In the genomic region with DNA sequence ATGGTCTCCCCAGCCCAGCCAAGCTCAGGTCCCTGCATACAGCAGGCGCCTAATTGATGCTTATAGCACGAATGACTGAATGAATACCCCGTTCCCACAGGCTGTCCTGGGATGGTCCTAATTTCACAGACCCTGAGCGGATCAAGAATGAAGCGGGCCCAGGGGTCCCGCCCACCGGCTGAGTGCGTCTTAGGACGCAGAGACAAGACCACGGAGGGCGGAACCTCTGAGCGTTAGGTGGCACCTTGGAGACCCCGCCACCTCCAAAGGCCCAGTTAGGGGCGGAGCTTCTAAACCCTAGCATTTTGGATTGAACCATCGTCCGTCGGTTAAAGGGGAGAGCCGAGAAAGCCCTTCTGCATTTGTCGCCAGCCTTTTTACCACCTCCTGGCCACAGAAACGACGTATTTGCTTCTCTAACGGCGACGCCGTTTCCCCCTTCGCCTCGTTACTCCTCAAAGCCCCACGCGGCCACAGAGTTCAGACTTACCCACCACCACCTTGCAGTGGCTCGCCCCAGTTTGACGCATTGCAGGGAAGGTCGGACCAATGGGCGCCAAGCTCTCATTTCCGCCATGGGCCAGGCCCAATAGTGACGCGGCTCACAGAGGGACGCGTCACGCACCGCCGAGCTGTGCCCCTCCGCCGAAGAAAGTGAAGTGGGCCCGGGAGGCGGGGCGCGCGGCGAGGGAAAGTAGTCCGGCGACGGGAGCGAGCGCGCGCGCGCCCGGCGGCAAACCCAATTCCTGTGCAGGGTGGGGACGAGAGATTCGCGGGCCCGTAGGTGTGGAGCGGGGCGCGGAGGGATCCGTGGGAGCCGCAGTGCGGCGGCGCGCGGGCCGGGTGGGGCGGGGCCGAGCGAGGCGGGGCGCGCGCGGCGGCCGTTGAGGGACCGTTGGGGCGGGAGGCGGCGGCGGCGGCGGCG, we compare ENCODE assay signal across 1 cellular context.
TF ChIP-seq lines count a peak whose summit lies in the region.

No MANE protein-coding gene starts in this region.

TF ChIP-seq in K562, 482 proteins besides CTCF, POLR2A, EP300 and RAD21 (continued from another document and continues in another):
- TF ChIP-seq, protein P1, sequence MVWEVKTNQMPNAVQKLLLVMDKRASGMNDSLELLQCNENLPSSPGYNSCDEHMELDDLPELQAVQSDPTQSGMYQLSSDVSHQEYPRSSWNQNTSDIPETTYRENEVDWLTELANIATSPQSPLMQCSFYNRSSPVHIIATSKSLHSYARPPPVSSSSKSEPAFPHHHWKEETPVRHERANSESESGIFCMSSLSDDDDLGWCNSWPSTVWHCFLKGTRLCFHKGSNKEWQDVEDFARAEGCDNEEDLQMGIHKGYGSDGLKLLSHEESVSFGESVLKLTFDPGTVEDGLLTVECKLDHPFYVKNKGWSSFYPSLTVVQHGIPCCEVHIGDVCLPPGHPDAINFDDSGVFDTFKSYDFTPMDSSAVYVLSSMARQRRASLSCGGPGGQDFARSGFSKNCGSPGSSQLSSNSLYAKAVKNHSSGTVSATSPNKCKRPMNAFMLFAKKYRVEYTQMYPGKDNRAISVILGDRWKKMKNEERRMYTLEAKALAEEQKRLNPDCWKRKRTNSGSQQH (CRISPR knock-in tag; IDR thresholded peaks at IDR 0.05): peak; percentile 19; the same call in 1 of the 2 replicates
- TF ChIP-seq TBP (optimal IDR thresholded peaks at IDR 0.05; ENCODE audit: low read depth, low read length): peak; percentile 62
- TF ChIP-seq ZNF197 (CRISPR knock-in tag; IDR thresholded peaks at IDR 0.05; ENCODE audit: low read depth): peak; percentile 98
- peak; percentile 88 for TF ChIP-seq GTF2A2 (tag; IDR thresholded peaks at IDR 0.05)
- no peak; the same call in 1 of the 2 replicates for TF ChIP-seq ZBED1 (IDR thresholded peaks at IDR 0.05)
- no peak for TF ChIP-seq MXI1 (IDR thresholded peaks at IDR 0.05; ENCODE audit: low read depth, low read length)
- TF ChIP-seq FOXK1 (CRISPR knock-in tag; IDR thresholded peaks at IDR 0.05; ENCODE audit: borderline replicate concordance): no peak
- no peak for TF ChIP-seq BRD9 (IDR thresholded peaks at IDR 0.05; ENCODE audit: low read depth, partially characterized antibody)
- TF ChIP-seq, protein P2, sequence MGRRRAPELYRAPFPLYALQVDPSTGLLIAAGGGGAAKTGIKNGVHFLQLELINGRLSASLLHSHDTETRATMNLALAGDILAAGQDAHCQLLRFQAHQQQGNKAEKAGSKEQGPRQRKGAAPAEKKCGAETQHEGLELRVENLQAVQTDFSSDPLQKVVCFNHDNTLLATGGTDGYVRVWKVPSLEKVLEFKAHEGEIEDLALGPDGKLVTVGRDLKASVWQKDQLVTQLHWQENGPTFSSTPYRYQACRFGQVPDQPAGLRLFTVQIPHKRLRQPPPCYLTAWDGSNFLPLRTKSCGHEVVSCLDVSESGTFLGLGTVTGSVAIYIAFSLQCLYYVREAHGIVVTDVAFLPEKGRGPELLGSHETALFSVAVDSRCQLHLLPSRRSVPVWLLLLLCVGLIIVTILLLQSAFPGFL (CRISPR knock-in tag; IDR thresholded peaks at IDR 0.05): no peak
- no peak for TF ChIP-seq MAFK (IDR thresholded peaks at IDR 0.05; ENCODE audit: low read length)
- peak; percentile 80; the same call in 1 of the 2 replicates for TF ChIP-seq FOXM1 (IDR thresholded peaks at IDR 0.05; ENCODE audit: low read depth)
- 0 out of 2 replicates have a peak, but pooled peaks have one; percentile 73 for TF ChIP-seq FOXM1 (CRISPR knock-in tag; IDR thresholded peaks at IDR 0.05; ENCODE audit: low read depth)
- TF ChIP-seq U2AF2 (optimal IDR thresholded peaks at IDR 0.05; ENCODE audit: low read depth, low read length): no peak
- TF ChIP-seq HEY1 (CRISPR knock-in tag; IDR thresholded peaks at IDR 0.05; ENCODE audit: borderline replicate concordance): no peak
- TF ChIP-seq MED1 (CRISPR knock-in tag; IDR thresholded peaks at IDR 0.05; ENCODE audit: borderline replicate concordance): no peak
- peak; percentile 71 for TF ChIP-seq SUPT5H (IDR thresholded peaks at IDR 0.05)
- no peak for TF ChIP-seq ILK (tag; IDR thresholded peaks at IDR 0.05; ENCODE audit: borderline replicate concordance, low read depth)
- TF ChIP-seq, protein P3, sequence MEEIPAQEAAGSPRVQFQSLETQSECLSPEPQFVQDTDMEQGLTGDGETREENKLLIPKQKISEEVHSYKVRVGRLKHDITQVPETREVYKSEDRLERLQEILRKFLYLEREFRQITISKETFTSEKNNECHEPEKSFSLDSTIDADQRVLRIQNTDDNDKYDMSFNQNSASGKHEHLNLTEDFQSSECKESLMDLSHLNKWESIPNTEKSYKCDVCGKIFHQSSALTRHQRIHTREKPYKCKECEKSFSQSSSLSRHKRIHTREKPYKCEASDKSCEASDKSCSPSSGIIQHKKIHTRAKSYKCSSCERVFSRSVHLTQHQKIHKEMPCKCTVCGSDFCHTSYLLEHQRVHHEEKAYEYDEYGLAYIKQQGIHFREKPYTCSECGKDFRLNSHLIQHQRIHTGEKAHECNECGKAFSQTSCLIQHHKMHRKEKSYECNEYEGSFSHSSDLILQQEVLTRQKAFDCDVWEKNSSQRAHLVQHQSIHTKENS (CRISPR knock-in tag; IDR thresholded peaks at IDR 0.05): no peak
- TF ChIP-seq ZNF253 (CRISPR knock-in tag; conservative IDR thresholded peaks at IDR 0.05): no peak
- peak; percentile 84 for TF ChIP-seq PHF8 (IDR thresholded peaks at IDR 0.05; ENCODE audit: borderline replicate concordance, low read length)
- TF ChIP-seq RBM17 (IDR thresholded peaks at IDR 0.05; ENCODE audit: borderline replicate concordance, low read depth, low read length): no peak
- TF ChIP-seq COPS2 (conservative IDR thresholded peaks at IDR 0.05): no peak
- TF ChIP-seq CBX2 (IDR thresholded peaks at IDR 0.05; ENCODE audit: insufficient read depth, low read length, poor library complexity, severe bottlenecking): no peak
- TF ChIP-seq, protein P4, sequence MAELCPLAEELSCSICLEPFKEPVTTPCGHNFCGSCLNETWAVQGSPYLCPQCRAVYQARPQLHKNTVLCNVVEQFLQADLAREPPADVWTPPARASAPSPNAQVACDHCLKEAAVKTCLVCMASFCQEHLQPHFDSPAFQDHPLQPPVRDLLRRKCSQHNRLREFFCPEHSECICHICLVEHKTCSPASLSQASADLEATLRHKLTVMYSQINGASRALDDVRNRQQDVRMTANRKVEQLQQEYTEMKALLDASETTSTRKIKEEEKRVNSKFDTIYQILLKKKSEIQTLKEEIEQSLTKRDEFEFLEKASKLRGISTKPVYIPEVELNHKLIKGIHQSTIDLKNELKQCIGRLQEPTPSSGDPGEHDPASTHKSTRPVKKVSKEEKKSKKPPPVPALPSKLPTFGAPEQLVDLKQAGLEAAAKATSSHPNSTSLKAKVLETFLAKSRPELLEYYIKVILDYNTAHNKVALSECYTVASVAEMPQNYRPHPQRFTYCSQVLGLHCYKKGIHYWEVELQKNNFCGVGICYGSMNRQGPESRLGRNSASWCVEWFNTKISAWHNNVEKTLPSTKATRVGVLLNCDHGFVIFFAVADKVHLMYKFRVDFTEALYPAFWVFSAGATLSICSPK (IDR thresholded peaks at IDR 0.05; ENCODE audit: borderline replicate concordance): peak; percentile 86; the same call in 1 of the 2 replicates
- no peak for TF ChIP-seq RFX7 (CRISPR knock-in tag; IDR thresholded peaks at IDR 0.05)
- TF ChIP-seq CBX3 (IDR thresholded peaks at IDR 0.05; ENCODE audit: borderline replicate concordance in 1 of 2, low read length in 2 of 2): no peak; a peak in 1 of 3 replicates
- TF ChIP-seq PBX2 (CRISPR knock-in tag; IDR thresholded peaks at IDR 0.05; ENCODE audit: low read depth): no peak
- TF ChIP-seq PBX2 (tag; conservative IDR thresholded peaks at IDR 0.05; ENCODE audit: low read depth): 0 out of 2 replicates have a peak, but pooled peaks have one; percentile 13
- TF ChIP-seq BCL6 (CRISPR knock-in tag; IDR thresholded peaks at IDR 0.05): peak; percentile 60; the same call in 1 of the 2 replicates
- TF ChIP-seq KLF13 (tag; IDR thresholded peaks at IDR 0.05; ENCODE audit: borderline replicate concordance, low read depth): peak; percentile 95
- TF ChIP-seq CHD2 (IDR thresholded peaks at IDR 0.05; ENCODE audit: low read depth, low read length): peak; percentile 94
- TF ChIP-seq RCOR1 (IDR thresholded peaks at IDR 0.05; ENCODE audit: borderline replicate concordance in 1 of 2, low read depth in 2 of 2, low read length in 2 of 2): peak in 1 of 2 experiments; percentile 65; a peak in 3 of 4 replicates
- no peak for TF ChIP-seq MITF (IDR thresholded peaks at IDR 0.05)
- peak; percentile 62 for TF ChIP-seq ZNF511 (CRISPR knock-in tag; IDR thresholded peaks at IDR 0.05)
- no peak for TF ChIP-seq ZNF274 (IDR thresholded peaks at IDR 0.05; ENCODE audit: borderline replicate concordance, low read depth, low read length)
- TF ChIP-seq, protein P5, sequence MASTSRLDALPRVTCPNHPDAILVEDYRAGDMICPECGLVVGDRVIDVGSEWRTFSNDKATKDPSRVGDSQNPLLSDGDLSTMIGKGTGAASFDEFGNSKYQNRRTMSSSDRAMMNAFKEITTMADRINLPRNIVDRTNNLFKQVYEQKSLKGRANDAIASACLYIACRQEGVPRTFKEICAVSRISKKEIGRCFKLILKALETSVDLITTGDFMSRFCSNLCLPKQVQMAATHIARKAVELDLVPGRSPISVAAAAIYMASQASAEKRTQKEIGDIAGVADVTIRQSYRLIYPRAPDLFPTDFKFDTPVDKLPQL (IDR thresholded peaks at IDR 0.05; ENCODE audit: extremely low read depth, insufficient read length): no peak
- peak; percentile 99 for TF ChIP-seq CXXC5 (CRISPR knock-in tag; IDR thresholded peaks at IDR 0.05)
- TF ChIP-seq ZNF431 (CRISPR knock-in tag; IDR thresholded peaks at IDR 0.05): no peak
- TF ChIP-seq HMG20B (CRISPR knock-in tag; IDR thresholded peaks at IDR 0.05): no peak
- no peak for TF ChIP-seq HDAC6 (IDR thresholded peaks at IDR 0.05; ENCODE audit: low read depth, low read length)
- TF ChIP-seq NCOA1 (IDR thresholded peaks at IDR 0.05; ENCODE audit: low read depth): no peak
- TF ChIP-seq ZNF830 (CRISPR knock-in tag; IDR thresholded peaks at IDR 0.05): 0 out of 2 replicates have a peak, but pooled peaks have one; percentile 13
- no peak for TF ChIP-seq ZFPM2 (CRISPR knock-in tag; IDR thresholded peaks at IDR 0.05)
- TF ChIP-seq MYNN (IDR thresholded peaks at IDR 0.05): no peak
- TF ChIP-seq MYNN (CRISPR knock-in tag; IDR thresholded peaks at IDR 0.05): no peak
- peak; percentile 53; the same call in 1 of the 2 replicates for TF ChIP-seq TRIM28 (IDR thresholded peaks at IDR 0.05)
- TF ChIP-seq ZNF174 (CRISPR knock-in tag; IDR thresholded peaks at IDR 0.05): no peak
- TF ChIP-seq ZNF280B (CRISPR knock-in tag; IDR thresholded peaks at IDR 0.05): no peak
- peak; percentile 77 for TF ChIP-seq RBFOX2 (IDR thresholded peaks at IDR 0.05; ENCODE audit: low read depth, low read length)
- no peak for TF ChIP-seq HNRNPK (IDR thresholded peaks at IDR 0.05; ENCODE audit: low read depth, low read length, poor library complexity, severe bottlenecking)
- peak; percentile 99 for TF ChIP-seq ZNF766 (CRISPR knock-in tag; conservative IDR thresholded peaks at IDR 0.05)
- TF ChIP-seq CREM (IDR thresholded peaks at IDR 0.05; ENCODE audit: low read depth): peak; percentile 93
- TF ChIP-seq ZC3H8 (IDR thresholded peaks at IDR 0.05): no peak
- TF ChIP-seq ZFP1 (CRISPR knock-in tag; IDR thresholded peaks at IDR 0.05): no peak
- no peak for TF ChIP-seq POLR3A (IDR thresholded peaks at IDR 0.05; ENCODE audit: borderline replicate concordance, extremely low read depth, insufficient read depth, insufficient read length)
- no peak for TF ChIP-seq SRSF3 (IDR thresholded peaks at IDR 0.05; ENCODE audit: insufficient read depth, low read length)
- peak; percentile 10; the same call in 1 of the 2 replicates for TF ChIP-seq SMARCA4 (IDR thresholded peaks at IDR 0.05)
- TF ChIP-seq TCF7L2 (IDR thresholded peaks at IDR 0.05; ENCODE audit: low read depth, low read length): peak; percentile 93
- peak; percentile 84 for TF ChIP-seq RNF2 (IDR thresholded peaks at IDR 0.05)
